In genomic region chr16:88381820-88382451, GRCh38 we compare ENCODE assay signal across 1 cellular context.
TF ChIP-seq lines count a peak whose summit lies in the region.

No MANE protein-coding gene starts in this region.

TF ChIP-seq in A549, 52 proteins besides CTCF, POLR2A, EP300 and RAD21 (continued from another document):
- TF ChIP-seq BHLHE40 (IDR thresholded peaks at IDR 0.05; ENCODE audit: low read depth, low read length) (no peak), ZFP36 (IDR thresholded peaks at IDR 0.05; ENCODE audit: borderline replicate concordance, partially characterized antibody) (no peak), REST (IDR thresholded peaks at IDR 0.05) (no peak)
TF ChIP-seq in A549: peak in this region for 0.
